ENCODE assay signal across 5 cellular contexts in genomic region chr3:160178661-160179060, GRCh38. TPM values are rescaled to one million over a fixed set of nuclear protein-coding genes. Genes with fewer than 3 reads are reported as not detected.
"Had no signal": no experiment of that assay in that cellular context is flagged by ENCODE, and none has a peak within 500 bp of the region (broad histone marks: within the 10 kb centered on the region; RNA-seq: fewer than 3 reads in every experiment).

No MANE protein-coding gene starts in this region.

RNA-seq across cellular contexts. Expression of gene C3orf80, which starts 46.6 kb away (rescaled TPM):
- total RNA-seq: activated naive CD4-positive, alpha-beta T cell treated with anti-CD3 and anti-CD28 coated beads for 36 hours; activated naive CD8-positive, alpha-beta T cell treated with anti-CD3 and anti-CD28 coated beads for 36 hours; activated naive CD8-positive, alpha-beta T cell treated with anti-CD3 and anti-CD28 coated beads, Interleukin-2, amount 10 ng/mL, durations not matched to agents 7 days and 5 days; ascending aorta; bronchial epithelial cell had no signal
